Comparison of ENCODE assay signal across 23 cellular contexts in the genomic region with DNA sequence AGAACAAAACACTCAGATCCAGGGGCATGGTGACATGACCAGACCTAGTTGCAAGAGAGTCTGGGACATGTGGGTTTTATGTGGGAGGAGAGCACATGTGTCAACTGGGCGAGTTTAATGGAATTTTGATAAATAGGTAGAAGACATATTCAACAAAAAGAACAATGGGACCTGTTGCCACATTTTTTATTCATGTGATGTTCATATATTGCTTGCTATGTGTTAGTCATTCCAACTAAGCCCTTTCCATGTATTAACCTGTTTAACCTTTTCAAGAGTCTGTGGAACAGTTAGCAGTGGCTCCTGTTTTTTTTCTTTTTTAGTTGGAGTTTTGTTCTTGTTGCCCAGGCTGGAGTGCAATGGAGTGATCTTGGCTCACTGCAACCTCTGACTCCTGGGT. TPM values are rescaled to one million over a fixed set of nuclear protein-coding genes. Genes with fewer than 3 reads are reported as not detected.
"Had no signal": no experiment of that assay in that cellular context is flagged by ENCODE, and none has a peak within 500 bp of the region (broad histone marks: within the 10 kb centered on the region; RNA-seq: fewer than 3 reads in every experiment).

No MANE protein-coding gene starts in this region.

- H3K9me3 ChIP-seq: gastroesophageal sphincter, left ventricle myocardium inferior, lower lobe of right lung, psoas muscle, spleen, testis, tibial nerve, upper lobe of right lung, vagina had no signal

- H3K36me3 ChIP-seq: gastroesophageal sphincter, left ventricle myocardium inferior, lower lobe of right lung, spleen, tibial nerve, upper lobe of right lung, vagina had no signal

- H3K4me3 ChIP-seq: gastroesophageal sphincter, left ventricle myocardium inferior, lower lobe of right lung, psoas muscle, spleen, testis, tibial nerve, upper lobe of right lung, vagina had no signal

- DNase-seq: dermis blood vessel endothelial cell; glutamatergic neuron; immature natural killer cell; kidney; left cardiac atrium; left ventricle myocardium inferior; lower lobe of right lung; mesenchymal stem cell; naive B cell; psoas muscle; spleen; stimulated activated CD4-positive, alpha-beta T cell treated with anti-CD3 and anti-CD28 coated beads, Interleukin-15, amount 100 ng/mL, for 24 hours; stimulated activated CD4-positive, alpha-beta T cell treated with anti-CD3 and anti-CD28 coated beads, Interleukin-1b, Interleukin-23, amount 100 ng/mL, for 48 hours; stimulated activated CD4-positive, alpha-beta T cell treated with anti-CD3 and anti-CD28 coated beads, Interleukin-4, amount 100 ng/mL, for 24 hours; stimulated activated naive B cell treated with anti-CD40 and anti-IgM and Interleukin-4, amounts not matched to agents 10 μg/mL and 1 μg/mL and 100 μg/mL, for 72 hours; stimulated activated naive CD8-positive, alpha-beta T cell treated with anti-CD3 and anti-CD28 coated beads, Interleukin-15, amount 100 ng/mL, for 72 hours; testis had no signal

- H3K4me1 ChIP-seq: gastroesophageal sphincter, left ventricle myocardium inferior, lower lobe of right lung, psoas muscle, testis, tibial nerve, upper lobe of right lung, vagina had no signal

- H3K27ac ChIP-seq: gastroesophageal sphincter, left ventricle myocardium inferior, lower lobe of right lung, psoas muscle, spleen, testis, tibial nerve, upper lobe of right lung, vagina had no signal

- H3K27me3 ChIP-seq: testis, tibial nerve, upper lobe of right lung, vagina had no signal

- ATAC-seq: gastroesophageal sphincter; left cardiac atrium; lower lobe of right lung; psoas muscle; sciatic nerve; stimulated activated naive B cell treated with anti-CD40 and anti-IgM and Interleukin-4, amounts not matched to agents 10 μg/mL and 1 μg/mL and 100 μg/mL, for 72 hours; stimulated activated naive CD8-positive, alpha-beta T cell treated with anti-CD3 and anti-CD28 coated beads, Interleukin-15, amount 100 ng/mL, for 72 hours; upper lobe of right lung had no signal

RNA-seq across cellular contexts. Expression of a gene that starts 30.1 kb away (rescaled TPM):
- total RNA-seq: dermis blood vessel endothelial cell had no signal
- polyA plus RNA-seq: fibroblast of lung had no signal
